12 cellular contexts compared by ENCODE assay signal in the genomic region with DNA sequence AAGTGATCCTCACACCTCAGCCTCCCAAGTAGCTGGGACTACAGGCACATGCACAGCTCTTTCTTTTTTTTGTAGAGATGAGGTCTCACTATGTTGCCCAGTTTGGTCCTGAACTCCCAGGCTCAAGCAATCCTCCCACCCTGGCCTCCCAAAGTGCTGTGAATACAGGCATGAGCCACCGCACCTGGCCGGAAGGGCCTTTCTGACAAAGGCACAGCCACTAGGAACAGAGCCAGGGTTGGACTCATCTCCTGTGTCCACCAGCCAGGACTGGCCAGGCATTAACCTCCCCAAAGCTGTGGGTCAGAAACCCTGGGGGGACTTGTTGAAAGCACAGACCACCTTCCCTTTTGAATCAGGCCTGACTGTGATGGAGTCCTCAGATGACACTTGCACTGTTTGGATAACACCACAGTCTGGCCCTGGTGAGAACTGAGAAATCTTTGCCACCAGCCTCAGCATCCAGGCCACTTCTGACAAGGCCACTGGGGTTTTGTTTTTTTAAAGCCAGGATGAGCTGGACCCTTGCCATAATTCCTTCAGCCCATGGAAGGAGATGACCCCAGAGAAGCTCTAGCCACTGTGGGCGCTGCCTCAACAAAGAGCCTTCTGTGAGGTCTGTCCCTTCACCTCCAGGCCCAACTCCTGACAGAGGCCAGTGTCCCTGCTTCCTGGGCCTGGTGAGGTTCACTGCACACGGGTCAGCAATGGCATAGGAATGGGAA. TPM values are rescaled to one million over a fixed set of nuclear protein-coding genes. Genes with fewer than 3 reads are reported as not detected.
A peak's percentile ranks its signal among the peaks of the same experiment; 100 is the strongest.
DNase-seq lines count a peak whose midpoint lies in the region; ATAC-seq and TF ChIP-seq lines count a peak whose summit lies in the region.
"Had no signal": no experiment of that assay in that cellular context is flagged by ENCODE, and none has a peak within 500 bp of the region (broad histone marks: within the 10 kb centered on the region; RNA-seq: fewer than 3 reads in every experiment).

No MANE protein-coding gene starts in this region.

- CTCF ChIA-PET in CD4-positive, alpha-beta T cell (lab: Charles Lee): interaction anchor here (0.5 kb wide), 1 partner anchor 16 kb away, joined by 3 read pairs; no protein-coding TSS in a partner anchor
- CTCF ChIA-PET in mammary epithelial cell (lab: Charles Lee; ENCODE audit: low non-redundant PET) (no interaction called here), HEK293T (lab: Yijun Ruan, JAX) (no interaction called here)

- H3K27me3 Mint-ChIP-seq in CD4-positive, alpha-beta T cell: no peaks in the 10 kb centered on the region
- no peaks in the 10 kb centered on the region for H3K27me3 Mint-ChIP-seq in IgD-negative memory B cell

- H3K36me3 ChIP-seq in mammary epithelial cell (ENCODE audit: insufficient read depth, low read length) (peaks cover 4% of the 10 kb centered on the region), muscle layer of duodenum (ENCODE audit: control insufficient read depth in 1 of 2, insufficient read depth in 2 of 2, low read length in 2 of 2) (no peaks in the 10 kb centered on the region), colonic mucosa (no peaks in the 10 kb centered on the region)

- in situ Hi-C loops in mammary epithelial cell (cut with MboI; ENCODE audit: low sequenced_read_pairs in 2 of 2): no loop called here

- intact Hi-C loops in CD4-positive, alpha-beta T cell (cut with DNase I, micrococcal nuclease): loop anchor here in 1 of 2 experiments (10.0 kb wide), 1 partner anchor 356 kb away; a partner anchor contains a TSS
- intact Hi-C loops in mammary epithelial cell (cut with micrococcal nuclease) (no loop called here), colonic mucosa (cut with DNase I) (no loop called here)

- dilution Hi-C loops in mammary epithelial cell (cut with HindIII; ENCODE audit: low sequenced_read_pairs): no loop called here

- no peaks in the 10 kb centered on the region for H3K9me3 Mint-ChIP-seq in CD4-positive, alpha-beta T cell
- no peaks in the 10 kb centered on the region for H3K9me3 Mint-ChIP-seq in IgD-negative memory B cell

- H3K79me2 ChIP-seq in mammary epithelial cell (ENCODE audit: insufficient read depth, low read length): peaks cover 98% of the 10 kb centered on the region

- peaks cover 16% of the 10 kb centered on the region for H3K36me3 Mint-ChIP-seq in CD4-positive, alpha-beta T cell (ENCODE audit: low read depth)
- peaks cover 3% of the 10 kb centered on the region for H3K36me3 Mint-ChIP-seq in IgD-negative memory B cell

- peak overlapping the region; percentile 22 for H3K4me2 ChIP-seq in mammary epithelial cell (ENCODE audit: insufficient read depth, low read depth, low read length)

- H3K4me3 ChIP-seq in mammary epithelial cell (replicated peaks in 1 of 3; ENCODE audit: insufficient read depth in 1 of 3, low read depth in 2 of 3, low read length in 3 of 3) (no peak overlapping the region), muscle layer of duodenum (ENCODE audit: low read depth in 1 of 2, low read length in 2 of 2) (peak overlapping the region in 1 of 2 donors; percentile 98), colonic mucosa (no peak overlapping the region)

- H3K4me1 Mint-ChIP-seq in CD4-positive, alpha-beta T cell (ENCODE audit: low read depth): peaks cover 65% of the 10 kb centered on the region
- H3K4me1 Mint-ChIP-seq in IgD-negative memory B cell: peaks cover 49 to 59% (median 56%) of the 10 kb centered on the region in 3 donors

- no peak overlapping the region for H3K27ac Mint-ChIP-seq in CD4-positive, alpha-beta T cell
- peak overlapping the region; percentile 51 to 92 (median 89) for H3K27ac Mint-ChIP-seq in IgD-negative memory B cell

- DNase-seq in CD4-positive, alpha-beta T cell: no peak
- DNase-seq in mammary epithelial cell (no peak), epidermal melanocyte (ENCODE audit: insufficient read length, low spot score) (no peak), HEK293T (ENCODE audit: extremely low spot score) (no peak), colonic mucosa (no peak)
- DNase-seq: EL, hypothalamus, KBM-7, NCI-H526 treated with DMSO at 0.1 percent for 48 hours had no signal

- TF ChIP-seq CTCF in CD4-positive, alpha-beta T cell (IDR thresholded peaks at IDR 0.05): no peak
- TF ChIP-seq CTCF in mammary epithelial cell (conservative IDR thresholded peaks at IDR 0.05 in 1 of 2, IDR thresholded peaks at IDR 0.05 in 1 of 2; ENCODE audit: extremely low read depth in 1 of 2, insufficient read depth in 1 of 2, low read depth in 1 of 2, low read length in 2 of 2): no peak
- no peak for TF ChIP-seq CTCF in colonic mucosa (IDR thresholded peaks at IDR 0.05)

- no peak overlapping the region for H3K9ac ChIP-seq in mammary epithelial cell (ENCODE audit: insufficient read depth, low read length)
- H3K9ac ChIP-seq in colonic mucosa (ENCODE audit: low read depth in 2 of 2, low read length in 2 of 2): no peak overlapping the region

- H3K4me1 ChIP-seq in mammary epithelial cell (ENCODE audit: insufficient read depth, low read length) (peaks cover 20% of the 10 kb centered on the region), muscle layer of duodenum (ENCODE audit: control insufficient read depth in 1 of 2, insufficient read depth in 2 of 2, low read length in 2 of 2) (peaks cover 9 to 54% of the 10 kb centered on the region in 2 donors), colonic mucosa (peaks cover 14% of the 10 kb centered on the region)

- H2AFZ ChIP-seq in mammary epithelial cell (ENCODE audit: low read depth, low read length): no peak overlapping the region

- no peak overlapping the region for H3K27ac ChIP-seq in CD4-positive, alpha-beta T cell (ENCODE audit: low read depth, low read length)
- no peak overlapping the region for H3K27ac ChIP-seq in mammary epithelial cell (ENCODE audit: insufficient read depth, low read depth, low read length)
- peak overlapping the region; percentile 16 for H3K27ac ChIP-seq in muscle layer of duodenum (ENCODE audit: low read length)
- no peak overlapping the region for H3K27ac ChIP-seq in colonic mucosa

- no TSS peak for BruUV-seq in mammary epithelial cell (replicated peaks; lab: Mats Ljungman, UMichigan)

- WGBS in mammary epithelial cell (ENCODE audit: low coverage, missing lambda C conversion rate): 82% methylated on average over 4 of the region's 4 CpGs

- H3K27me3 ChIP-seq in CD4-positive, alpha-beta T cell (ENCODE audit: control insufficient read depth, insufficient read depth, low read length): no peaks in the 10 kb centered on the region
- no peaks in the 10 kb centered on the region for H3K27me3 ChIP-seq in mammary epithelial cell (ENCODE audit: insufficient read depth, low read length)
- no peaks in the 10 kb centered on the region for H3K27me3 ChIP-seq in muscle layer of duodenum (ENCODE audit: low read depth, low read length)
- H3K27me3 ChIP-seq in colonic mucosa: no peaks in the 10 kb centered on the region

- no peak for ATAC-seq in CD4-positive, alpha-beta T cell (ENCODE audit: poor library complexity)
- no peak for ATAC-seq in GM18861 (IDR thresholded peaks at IDR 0.05; ENCODE audit: unreplicated experiment)

- H4K20me1 ChIP-seq in mammary epithelial cell (ENCODE audit: insufficient read depth, low read length): peaks cover 52% of the 10 kb centered on the region

- POLR2A ChIA-PET in CD4-positive, alpha-beta T cell (lab: Charles Lee): no interaction called here
- POLR2A ChIA-PET in HEK293T (lab: Yijun Ruan, JAX): no interaction called here

- no peaks in the 10 kb centered on the region for H3K9me3 ChIP-seq in CD4-positive, alpha-beta T cell (ENCODE audit: control insufficient read depth, low read length)
- H3K9me3 ChIP-seq in mammary epithelial cell (replicated peaks; ENCODE audit: insufficient read depth, low read length): no peaks in the 10 kb centered on the region
- no peaks in the 10 kb centered on the region for H3K9me3 ChIP-seq in muscle layer of duodenum (ENCODE audit: control insufficient read depth in 1 of 2, low read length in 2 of 2)
- no peaks in the 10 kb centered on the region for H3K9me3 ChIP-seq in colonic mucosa

- peak overlapping the region; percentile 30 for H3K4me3 Mint-ChIP-seq in CD4-positive, alpha-beta T cell
- peak overlapping the region; percentile 4 to 93 (median 80) for H3K4me3 Mint-ChIP-seq in IgD-negative memory B cell

TF ChIP-seq in HEK293T, 16 proteins besides CTCF, POLR2A, EP300 and RAD21:
- TF ChIP-seq FOXM1 (IDR thresholded peaks at IDR 0.05; ENCODE audit: borderline replicate concordance) (no peak), HDGF (IDR thresholded peaks at IDR 0.05; ENCODE audit: borderline replicate concordance) (no peak), BHLHE40 (IDR thresholded peaks at IDR 0.05; ENCODE audit: borderline replicate concordance) (no peak), SP1 (IDR thresholded peaks at IDR 0.05) (no peak)
TF ChIP-seq in HEK293T: peak in this region for 0.

RNA-seq across cellular contexts. Expression of a gene that starts 4.8 kb away (rescaled TPM):
- 100 to 1,000 TPM in 1 of 2 experiments, 10 to 100 TPM in 1; 91.5 to 103 TPM for total RNA-seq in CD4-positive, alpha-beta T cell
- 102 TPM for polyA plus RNA-seq in IgD-negative memory B cell
- total RNA-seq in mammary epithelial cell: 100 to 1,000 TPM; 545 to 600 TPM
- 437 TPM for polyA plus RNA-seq in mammary epithelial cell
- 384 TPM for polyA minus RNA-seq in mammary epithelial cell
- 100 to 1,000 TPM; 315 to 393 TPM for total RNA-seq in colonic mucosa
